Comparison of ENCODE assay signal across 9 cellular contexts in genomic region chr2:240960309-240960962, GRCh38. TPM values are rescaled to one million over a fixed set of nuclear protein-coding genes. Genes with fewer than 3 reads are reported as not detected.
A peak's percentile ranks its signal among the peaks of the same experiment; 100 is the strongest.
DNase-seq lines count a peak whose midpoint lies in the region; ATAC-seq and TF ChIP-seq lines count a peak whose summit lies in the region.
"Had no signal": no experiment of that assay in that cellular context is flagged by ENCODE, and none has a peak within 500 bp of the region (broad histone marks: within the 10 kb centered on the region; RNA-seq: fewer than 3 reads in every experiment).

No MANE protein-coding gene starts in this region.

- H3K9ac ChIP-seq in mammary epithelial cell (ENCODE audit: insufficient read depth, low read length), result no peak overlapping the region
- H3K9ac ChIP-seq in endodermal cell (ENCODE audit: extremely low read depth, low read length, poor library complexity, severe bottlenecking), result no peak overlapping the region

- no peaks in the 10 kb centered on the region for H3K9me3 Mint-ChIP-seq in MCF 10A (ENCODE audit: unreplicated experiment)
- H3K9me3 Mint-ChIP-seq in endodermal cell, result no peaks in the 10 kb centered on the region

- TF ChIP-seq CTCF in MCF 10A (IDR thresholded peaks at IDR 0.05; ENCODE audit: unreplicated experiment) (no peak), mammary epithelial cell (conservative IDR thresholded peaks at IDR 0.05 in 1 of 2, IDR thresholded peaks at IDR 0.05 in 1 of 2; ENCODE audit: extremely low read depth in 1 of 2, insufficient read depth in 1 of 2, low read depth in 1 of 2, low read length in 2 of 2) (no peak), endodermal cell (conservative IDR thresholded peaks at IDR 0.05) (no peak), omental fat pad (IDR thresholded peaks at IDR 0.05) (no peak), GM10266 (IDR thresholded peaks at IDR 0.05; ENCODE audit: control insufficient read depth, insufficient read depth, low read depth, missing control alignments) (no peak)

- H3K27ac ChIP-seq in mammary epithelial cell (ENCODE audit: insufficient read depth, low read depth, low read length) (no peak overlapping the region), endodermal cell (ENCODE audit: low read depth, low read length) (peak overlapping the region; percentile 70)

- H4K20me1 ChIP-seq in mammary epithelial cell (ENCODE audit: insufficient read depth, low read length), result no peaks in the 10 kb centered on the region

- no peaks in the 10 kb centered on the region for H3K79me2 ChIP-seq in mammary epithelial cell (ENCODE audit: insufficient read depth, low read length)

- H3K4me3 Mint-ChIP-seq in MCF 10A (ENCODE audit: unreplicated experiment), result no peak overlapping the region
- no peak overlapping the region for H3K4me3 Mint-ChIP-seq in endodermal cell

- 29% methylated on average over 16 of the region's 28 CpGs for WGBS in mammary epithelial cell (ENCODE audit: low coverage, missing lambda C conversion rate)
- WGBS in endodermal cell (ENCODE audit: insufficient coverage in 1 of 2, insufficient read length in 1 of 2), 2 experiments, result 89 to 94% methylated on average over 8 to 28 of the region's 28 CpGs

- H3K27ac Mint-ChIP-seq in MCF 10A (ENCODE audit: low read depth, unreplicated experiment), result no peak overlapping the region
- H3K27ac Mint-ChIP-seq in endodermal cell, result no peak overlapping the region

- H3K9me3 ChIP-seq in mammary epithelial cell (replicated peaks; ENCODE audit: insufficient read depth, low read length), result no peaks in the 10 kb centered on the region
- H3K9me3 ChIP-seq in endodermal cell (ENCODE audit: control insufficient read depth, low read length), result no peaks in the 10 kb centered on the region

- DNase-seq in MCF 10A (ENCODE audit: unreplicated experiment) (peak; percentile 72), mammary epithelial cell (no peak), endodermal cell (peak; percentile 41), mesenteric fat pad (ENCODE audit: low spot score) (peak; percentile 87), omental fat pad (ENCODE audit: low spot score) (no peak), GM03348 (ENCODE audit: low spot score) (no peak), GM10266 (ENCODE audit: extremely low spot score) (no peak), SW480 (ENCODE audit: low spot score) (no peak)
- DNase-seq: activated gamma-delta T cell treated with Interleukin-2 at 50 U/mL for 16 hours had no signal

- H3K4me1 Mint-ChIP-seq in MCF 10A (ENCODE audit: insufficient read depth, unreplicated experiment) (no peaks in the 10 kb centered on the region), endodermal cell (no peaks in the 10 kb centered on the region)

- H3K4me3 ChIP-seq in mammary epithelial cell (replicated peaks in 1 of 3; ENCODE audit: insufficient read depth in 1 of 3, low read depth in 2 of 3, low read length in 3 of 3) (no peak overlapping the region), endodermal cell (ENCODE audit: low read length) (no peak overlapping the region)

- in situ Hi-C loops in mammary epithelial cell (cut with MboI; ENCODE audit: low sequenced_read_pairs in 2 of 2), result no loop called here

- H3K27me3 Mint-ChIP-seq in MCF 10A (ENCODE audit: insufficient read depth, unreplicated experiment) (peaks cover 11% of the 10 kb centered on the region), endodermal cell (ENCODE audit: insufficient read depth) (no peaks in the 10 kb centered on the region)

- intact Hi-C loops in MCF 10A (cut with micrococcal nuclease), result no loop called here
- intact Hi-C loops in mammary epithelial cell (cut with micrococcal nuclease), result no loop called here

- H3K36me3 Mint-ChIP-seq in MCF 10A (ENCODE audit: insufficient read depth, unreplicated experiment), result no peaks in the 10 kb centered on the region
- no peaks in the 10 kb centered on the region for H3K36me3 Mint-ChIP-seq in endodermal cell (ENCODE audit: low read depth)

- POLR2A ChIA-PET in MCF 10A (lab: Yijun Ruan, JAX), result no interaction called here

- no peak for ATAC-seq in omental fat pad (ENCODE audit: low FRiP score)

- CTCF ChIA-PET in MCF 10A (lab: Yijun Ruan, JAX) (interaction anchor here (0.6 kb wide), 1 partner anchor 788 kb away, joined by 3 read pairs; no protein-coding TSS in a partner anchor), mammary epithelial cell (lab: Charles Lee; ENCODE audit: low non-redundant PET) (interaction anchor here (0.6 kb wide), 1 partner anchor 824 kb away, joined by 3 read pairs; no protein-coding TSS in a partner anchor)

- no peaks in the 10 kb centered on the region for H3K36me3 ChIP-seq in mammary epithelial cell (ENCODE audit: insufficient read depth, low read length)
- no peaks in the 10 kb centered on the region for H3K36me3 ChIP-seq in endodermal cell (ENCODE audit: control insufficient read depth, insufficient read depth, low read length)

- no peaks in the 10 kb centered on the region for H3K4me1 ChIP-seq in mammary epithelial cell (ENCODE audit: insufficient read depth, low read length)
- no peaks in the 10 kb centered on the region for H3K4me1 ChIP-seq in endodermal cell (ENCODE audit: control insufficient read depth, insufficient read depth, low read length)

- BruUV-seq in MCF 10A (replicated peaks; lab: Mats Ljungman, UMichigan) (no TSS peak), mammary epithelial cell (replicated peaks; lab: Mats Ljungman, UMichigan) (no TSS peak)

- peaks cover 14% of the 10 kb centered on the region for H3K27me3 ChIP-seq in mammary epithelial cell (ENCODE audit: insufficient read depth, low read length)
- no peaks in the 10 kb centered on the region for H3K27me3 ChIP-seq in endodermal cell (ENCODE audit: control insufficient read depth, insufficient read depth, low read length, poor library complexity, severe bottlenecking)

- no peak overlapping the region for H3K4me2 ChIP-seq in mammary epithelial cell (ENCODE audit: insufficient read depth, low read depth, low read length)

- dilution Hi-C loops in mammary epithelial cell (cut with HindIII; ENCODE audit: low sequenced_read_pairs), result no loop called here

- H2AFZ ChIP-seq in mammary epithelial cell (ENCODE audit: low read depth, low read length), result no peak overlapping the region

RNA-seq across cellular contexts. Expression of gene SNED1, which starts 38.0 kb away (rescaled TPM):
- total RNA-seq in MCF 10A (2022) (18.0 and 22.0 TPM in 2 replicates), mammary epithelial cell (1 to 10 TPM in 1 of 2 donors, under 1 TPM in 1; 0.64 to 3.7 TPM), endodermal cell (1 to 10 TPM in 1 of 2 donors, under 1 TPM in 1; 0.66 to 4.5 TPM), mesenteric fat pad (58.0 TPM), omental fat pad (10 to 100 TPM; 18.0 to 52.2 (median 32.5) TPM)
- polyA plus RNA-seq in mammary epithelial cell, result 0.46 TPM
- polyA minus RNA-seq in mammary epithelial cell, result 0.83 TPM
- polyA plus RNA-seq in endodermal cell (2013, experiment 1 of 2), result 0.96 TPM
- polyA plus RNA-seq in endodermal cell (2013, experiment 2 of 2), result 0.25 TPM

RNA-seq across cellular contexts. Expression of gene CROCC2, which starts 54.3 kb away (rescaled TPM):
- total RNA-seq in MCF 10A (2022) (not detected in 2 replicates), mammary epithelial cell (not detected), endodermal cell (not detected), mesenteric fat pad (not detected), omental fat pad (under 1 TPM in 2 of 4 donors, not detected in 2; 0.06 to 0.12 TPM)
- not detected for polyA plus RNA-seq in mammary epithelial cell
- not detected for polyA minus RNA-seq in mammary epithelial cell
- not detected for polyA plus RNA-seq in endodermal cell (2013, experiment 1 of 2)
- polyA plus RNA-seq in endodermal cell (2013, experiment 2 of 2), result not detected

Comparison
In these comparisons a context has a peak if more than half of its experiments do, and no peak if none do; other contexts are left out.
1. DNase-seq: peak in MCF 10A (single experiment), endodermal cell (single experiment) and mesenteric fat pad (single experiment); none in mammary epithelial cell (single experiment), omental fat pad (single experiment), GM03348 (single experiment), GM10266 (single experiment) and SW480 (single experiment).